Comparison of ENCODE assay signal across 7 cellular contexts in genomic region chr11:287821-288327, GRCh38. TPM values are rescaled to one million over a fixed set of nuclear protein-coding genes. Genes with fewer than 3 reads are reported as not detected.
DNase-seq lines count a peak whose midpoint lies in the region.

No MANE protein-coding gene starts in this region.

- no peak for DNase-seq in Karpas-422
- DNase-seq in activated naive CD4-positive, alpha-beta T cell treated with anti-CD3 and anti-CD28 coated beads, Interleukin-2, amount 10 ng/mL, durations not matched to agents 7 days and 5 days: no peak
- peak; percentile 54 for DNase-seq in stimulated activated CD4-positive, alpha-beta T cell treated with anti-CD3 and anti-CD28 coated beads, Interleukin-4, amount 100 ng/mL, for 24 hours
- DNase-seq in glomerular visceral epithelial cell (ENCODE audit: extremely low spot score): no peak
- no peak for DNase-seq in NCI-H1694 treated with DMSO at 0.1 percent for 48 hours (lab: John Stamatoyannopoulos, UW)
- no peak for DNase-seq in COLO829 (ENCODE audit: low spot score)

- H3K4me1 ChIP-seq in Karpas-422 (ENCODE audit: low read length): peaks cover 10% of the 10 kb centered on the region
- H3K4me1 ChIP-seq in iPS-20b (ENCODE audit: insufficient read depth, low read length): peaks cover 3% of the 10 kb centered on the region; the same call in 1 of the 2 replicates

- H3K4me1 Mint-ChIP-seq in activated naive CD4-positive, alpha-beta T cell treated with anti-CD3 and anti-CD28 coated beads, Interleukin-2, amount 10 ng/mL, durations not matched to agents 7 days and 5 days: peaks cover 63% of the 10 kb centered on the region

- H3K4me2 ChIP-seq in Karpas-422 (ENCODE audit: low read depth, low read length, poor library complexity, severe bottlenecking): no peak overlapping the region

- peak overlapping the region; percentile 98 for H3K27ac Mint-ChIP-seq in activated naive CD4-positive, alpha-beta T cell treated with anti-CD3 and anti-CD28 coated beads, Interleukin-2, amount 10 ng/mL, durations not matched to agents 7 days and 5 days

- no peaks in the 10 kb centered on the region for H3K36me3 ChIP-seq in Karpas-422 (ENCODE audit: insufficient read depth, low read length)
- H3K36me3 ChIP-seq in iPS-20b (ENCODE audit: insufficient read depth, low read depth, low read length): 0 out of 2 replicates have a peak, but pooled peaks cover 3% of the 10 kb centered on the region

- peaks cover 40% of the 10 kb centered on the region for H3K36me3 Mint-ChIP-seq in activated naive CD4-positive, alpha-beta T cell treated with anti-CD3 and anti-CD28 coated beads, Interleukin-2, amount 10 ng/mL, durations not matched to agents 7 days and 5 days

- no peaks in the 10 kb centered on the region for H3K79me2 ChIP-seq in Karpas-422 (ENCODE audit: low read length)

- no peaks in the 10 kb centered on the region for H4K20me1 ChIP-seq in Karpas-422 (ENCODE audit: insufficient read depth, low read depth, low read length)

- H3K27me3 ChIP-seq in Karpas-422 (ENCODE audit: low read length): no peaks in the 10 kb centered on the region
- peaks cover 21% of the 10 kb centered on the region for H3K27me3 ChIP-seq in iPS-20b (ENCODE audit: insufficient read depth, low read length)

- H3K9ac ChIP-seq in Karpas-422 (ENCODE audit: low read length): no peak overlapping the region
- H3K9ac ChIP-seq in iPS-20b (ENCODE audit: low read depth, low read length): peak overlapping the region; percentile 53; the same call in 1 of the 2 replicates

- no peaks in the 10 kb centered on the region for H3K9me2 ChIP-seq in Karpas-422 (replicated peaks; ENCODE audit: insufficient read depth, low read length)

- no peaks in the 10 kb centered on the region for H3K9me3 Mint-ChIP-seq in activated naive CD4-positive, alpha-beta T cell treated with anti-CD3 and anti-CD28 coated beads, Interleukin-2, amount 10 ng/mL, durations not matched to agents 7 days and 5 days

- no peak overlapping the region for H3K27ac ChIP-seq in Karpas-422 (ENCODE audit: low read length)
- H3K27ac ChIP-seq in iPS-20b (ENCODE audit: low read length): no peak overlapping the region

- peaks cover 39% of the 10 kb centered on the region for H3K27me3 Mint-ChIP-seq in activated naive CD4-positive, alpha-beta T cell treated with anti-CD3 and anti-CD28 coated beads, Interleukin-2, amount 10 ng/mL, durations not matched to agents 7 days and 5 days

- peak overlapping the region; percentile 100 for H3K4me3 Mint-ChIP-seq in activated naive CD4-positive, alpha-beta T cell treated with anti-CD3 and anti-CD28 coated beads, Interleukin-2, amount 10 ng/mL, durations not matched to agents 7 days and 5 days

- H3K9me3 ChIP-seq in Karpas-422 (ENCODE audit: low read length): no peaks in the 10 kb centered on the region
- H3K9me3 ChIP-seq in iPS-20b (ENCODE audit: insufficient read depth, low read depth, low read length): no peaks in the 10 kb centered on the region

- no peak overlapping the region for H2AFZ ChIP-seq in Karpas-422 (ENCODE audit: low read length)

- H3K4me3 ChIP-seq in Karpas-422 (ENCODE audit: low read length): peak overlapping the region; percentile 51; the same call in 1 of the 2 replicates
- peak overlapping the region; percentile 62; the same call in 1 of the 2 replicates for H3K4me3 ChIP-seq in iPS-20b (ENCODE audit: low read length)

- CTCF ChIA-PET in activated naive CD4-positive, alpha-beta T cell treated with anti-CD3 and anti-CD28 coated beads, Interleukin-2, amount 10 ng/mL, durations not matched to agents 7 days and 5 days (lab: Charles Lee): interaction anchor here (0.7 to 3.9 kb wide), 6 partner anchors 18 to 1564 kb away, joined by 3 to 23 read pairs (median 3); no protein-coding TSS in a partner anchor

RNA-seq across cellular contexts. Expression of gene PGGHG, which starts 1.1 kb away (rescaled TPM):
- total RNA-seq in Karpas-422 (2014; rRNA removed; shearing (Covaris generic); ENCODE audit: low replicate concordance): 17.0 and 24.2 TPM in 2 replicates

RNA-seq across cellular contexts. Expression of gene NLRP6, which starts 9.7 kb away (rescaled TPM):
- 0.11 TPM in 1 of 2 replicates, not detected in the other for total RNA-seq in Karpas-422 (2014; rRNA removed; shearing (Covaris generic); ENCODE audit: low replicate concordance)

RNA-seq across cellular contexts. Expression of gene IFITM5, which starts 11.5 kb away (rescaled TPM):
- not detected in 2 replicates for total RNA-seq in Karpas-422 (2014; rRNA removed; shearing (Covaris generic); ENCODE audit: low replicate concordance)

RNA-seq across cellular contexts. Expression of gene IFITM2, which starts 19.7 kb away (rescaled TPM):
- total RNA-seq in Karpas-422 (2014; rRNA removed; shearing (Covaris generic); ENCODE audit: low replicate concordance): 18.5 and 19.4 TPM in 2 replicates

RNA-seq across cellular contexts. Expression of gene IFITM1, which starts 26.0 kb away (rescaled TPM):
- 125 and 216 TPM in 2 replicates for total RNA-seq in Karpas-422 (2014; rRNA removed; shearing (Covaris generic); ENCODE audit: low replicate concordance)
